In genomic region chr5:39759696-39760095, GRCh38 we compare ENCODE assay signal across 18 cellular contexts.
DNase-seq lines count a peak whose midpoint lies in the region; ATAC-seq and TF ChIP-seq lines count a peak whose summit lies in the region.
"Had no signal": no experiment of that assay in that cellular context is flagged by ENCODE, and none has a peak within 500 bp of the region (broad histone marks: within the 10 kb centered on the region; RNA-seq: fewer than 3 reads in every experiment).

No MANE protein-coding gene starts in this region.

- no peak for ATAC-seq in GM21786 (IDR thresholded peaks at IDR 0.05; ENCODE audit: unreplicated experiment)
- ATAC-seq: activated T-cell treated with anti-CD3 and anti-CD28 coated beads, Interleukin-2, amount 50 U/mL, for 4 hours; mucosa of descending colon; stimulated activated effector memory CD8-positive, alpha-beta T cell treated with anti-CD3 and anti-CD28 coated beads, Interleukin-12 subunit alpha, Interleukin-12 subunit beta, amount 100 ng/mL, for 72 hours had no signal

- H3K27me3 ChIP-seq in breast epithelium (no peaks in the 10 kb centered on the region), OCI-LY3 (ENCODE audit: low read depth, low read length) (no peaks in the 10 kb centered on the region), subcutaneous abdominal adipose tissue (ENCODE audit: control insufficient read depth in 5 of 5, insufficient read depth in 4 of 5, low read length in 5 of 5) (no peaks in the 10 kb centered on the region)
- H3K27me3 ChIP-seq: transverse colon had no signal

- intact Hi-C loops in MCF 10A (cut with micrococcal nuclease) = no loop called here
- intact Hi-C loops in breast epithelium (cut with DNase I; ENCODE audit: low total_unique reads) = no loop called here

- H3K36me3 ChIP-seq in breast epithelium (no peaks in the 10 kb centered on the region), OCI-LY3 (replicated peaks; ENCODE audit: low read depth, low read length) (no peaks in the 10 kb centered on the region), subcutaneous abdominal adipose tissue (ENCODE audit: control insufficient read depth in 5 of 5, insufficient read depth in 5 of 5, low read length in 5 of 5) (no peaks in the 10 kb centered on the region)
- H3K36me3 ChIP-seq: transverse colon had no signal

- no peak overlapping the region for H2AFZ ChIP-seq in OCI-LY3 (ENCODE audit: low read depth, low read length)

- H4K20me1 ChIP-seq in OCI-LY3 (ENCODE audit: insufficient read depth, low read length) = no peaks in the 10 kb centered on the region

- H3K4me1 ChIP-seq in breast epithelium (no peaks in the 10 kb centered on the region), OCI-LY3 (ENCODE audit: low read length) (peaks cover 14% of the 10 kb centered on the region), subcutaneous abdominal adipose tissue (ENCODE audit: control insufficient read depth in 5 of 5, insufficient read depth in 5 of 5, low read length in 5 of 5) (peaks cover 6 to 11% (median 8%) of the 10 kb centered on the region in 5 donors)
- H3K4me1 ChIP-seq: transverse colon had no signal

- CTCF ChIA-PET in MCF 10A (lab: Yijun Ruan, JAX) = no interaction called here

- peaks cover 15% of the 10 kb centered on the region for H3K4me1 Mint-ChIP-seq in MCF 10A (ENCODE audit: insufficient read depth, unreplicated experiment)
- H3K4me1 Mint-ChIP-seq: stimulated activated effector memory CD8-positive, alpha-beta T cell treated with anti-CD3 and anti-CD28 coated beads, Interleukin-12 subunit alpha, Interleukin-12 subunit beta, amount 100 ng/mL, for 72 hours had no signal

- H3K27ac Mint-ChIP-seq in MCF 10A (ENCODE audit: low read depth, unreplicated experiment) = peak overlapping the region; percentile 95
- H3K27ac Mint-ChIP-seq: stimulated activated effector memory CD8-positive, alpha-beta T cell treated with anti-CD3 and anti-CD28 coated beads, Interleukin-12 subunit alpha, Interleukin-12 subunit beta, amount 100 ng/mL, for 72 hours had no signal

- no peaks in the 10 kb centered on the region for H3K27me3 Mint-ChIP-seq in MCF 10A (ENCODE audit: insufficient read depth, unreplicated experiment)

- H3K4me3 Mint-ChIP-seq in MCF 10A (ENCODE audit: unreplicated experiment) = no peak overlapping the region
- H3K4me3 Mint-ChIP-seq: activated T-cell treated with anti-CD3 and anti-CD28 coated beads, Interleukin-2, amount 50 U/mL, for 4 hours; stimulated activated effector memory CD8-positive, alpha-beta T cell treated with anti-CD3 and anti-CD28 coated beads, Interleukin-12 subunit alpha, Interleukin-12 subunit beta, amount 100 ng/mL, for 72 hours had no signal

- H3K27ac ChIP-seq in breast epithelium = peak overlapping the region in 1 of 2 donors; percentile 81
- H3K27ac ChIP-seq in OCI-LY3 (ENCODE audit: low read length) = no peak overlapping the region
- peak overlapping the region; percentile 85 for H3K27ac ChIP-seq in subcutaneous abdominal adipose tissue (ENCODE audit: low read depth, low read length)
- H3K27ac ChIP-seq: KMS-11 had no signal

- H3K4me3 ChIP-seq in breast epithelium (no peak overlapping the region), OCI-LY3 (ENCODE audit: low read length) (no peak overlapping the region), fibroblast of mammary gland (ENCODE audit: control insufficient read depth, low read depth, low read length) (no peak overlapping the region), subcutaneous abdominal adipose tissue (ENCODE audit: low read depth in 1 of 5, low read length in 5 of 5) (no peak overlapping the region)
- H3K4me3 ChIP-seq: mucosa of descending colon, skin epidermis, transverse colon had no signal

- no peaks in the 10 kb centered on the region for H3K9me3 Mint-ChIP-seq in MCF 10A (ENCODE audit: unreplicated experiment)
- H3K9me3 Mint-ChIP-seq: activated T-cell treated with anti-CD3 and anti-CD28 coated beads, Interleukin-2, amount 50 U/mL, for 4 hours; stimulated activated effector memory CD8-positive, alpha-beta T cell treated with anti-CD3 and anti-CD28 coated beads, Interleukin-12 subunit alpha, Interleukin-12 subunit beta, amount 100 ng/mL, for 72 hours had no signal

- H3K36me3 Mint-ChIP-seq in MCF 10A (ENCODE audit: insufficient read depth, unreplicated experiment) = no peaks in the 10 kb centered on the region
- H3K36me3 Mint-ChIP-seq: stimulated activated effector memory CD8-positive, alpha-beta T cell treated with anti-CD3 and anti-CD28 coated beads, Interleukin-12 subunit alpha, Interleukin-12 subunit beta, amount 100 ng/mL, for 72 hours had no signal

- H3K4me2 ChIP-seq in OCI-LY3 (ENCODE audit: low read length) = peak overlapping the region; percentile 22
- H3K4me2 ChIP-seq: KMS-11 had no signal

- H3K9me3 ChIP-seq in breast epithelium = no peaks in the 10 kb centered on the region
- no peaks in the 10 kb centered on the region for H3K9me3 ChIP-seq in OCI-LY3 (ENCODE audit: insufficient read depth, low read length)
- peaks cover 0 to 5% (median 0%) of the 10 kb centered on the region in 5 donors for H3K9me3 ChIP-seq in subcutaneous abdominal adipose tissue (ENCODE audit: control insufficient read depth in 5 of 5, low read length in 5 of 5)
- H3K9me3 ChIP-seq: mucosa of descending colon, transverse colon had no signal

- DNase-seq in MCF 10A (ENCODE audit: unreplicated experiment) (peak; percentile 62), breast epithelium (ENCODE audit: low spot score in 2 of 2) (no peak), fibroblast of mammary gland (ENCODE audit: low read depth) (peak; percentile 31), NCI-H526 (lab: John Stamatoyannopoulos, UW) (no peak), NCI-H774 (lab: John Stamatoyannopoulos, UW) (no peak)
- DNase-seq: activated CD4-positive, alpha-beta T cell treated with anti-CD3 and anti-CD28 coated beads, Interleukin-2, amount 50 U/mL, for 48 hours; activated T-cell treated with anti-CD3 and anti-CD28 coated beads, Interleukin-2, amount 50 U/mL, for 4 hours; head of caudate nucleus; mucosa of descending colon; NCI-H1436 treated with DMSO at 0.1 percent for 48 hours; NCI-H2227 treated with DMSO at 0.1 percent for 48 hours; transverse colon had no signal

- TF ChIP-seq CTCF in MCF 10A (IDR thresholded peaks at IDR 0.05; ENCODE audit: unreplicated experiment) = no peak
- no peak for TF ChIP-seq CTCF in breast epithelium (IDR thresholded peaks at IDR 0.05)
- no peak for TF ChIP-seq CTCF in OCI-LY3 (IDR thresholded peaks at IDR 0.05; ENCODE audit: low read depth, low read length)
- TF ChIP-seq CTCF in fibroblast of mammary gland (conservative IDR thresholded peaks at IDR 0.05; ENCODE audit: control insufficient read depth, insufficient read depth, low read depth, low read length) = no peak

- BruUV-seq in MCF 10A (replicated peaks; lab: Mats Ljungman, UMichigan) = no TSS peak

- H3K79me2 ChIP-seq in OCI-LY3 (ENCODE audit: low read length) = no peaks in the 10 kb centered on the region

- no peak overlapping the region for H3K9ac ChIP-seq in OCI-LY3 (ENCODE audit: low read length)
- peak overlapping the region in 1 of 5 donors; percentile 66 for H3K9ac ChIP-seq in subcutaneous abdominal adipose tissue (ENCODE audit: low read length in 5 of 5)
- H3K9ac ChIP-seq: KMS-11 had no signal

- POLR2A ChIA-PET in MCF 10A (lab: Yijun Ruan, JAX) = no interaction called here

- TF ChIP-seq POLR2A in breast epithelium (IDR thresholded peaks at IDR 0.05) = no peak

Comparison
In these comparisons a context has a peak if more than half of its experiments do, and no peak if none do; other contexts are left out.
1. DNase-seq: peak in MCF 10A (single experiment) and fibroblast of mammary gland (single experiment); none in breast epithelium (0 of 2), NCI-H526 (0 of 2) and NCI-H774 (single experiment).